ENCODE assay signal across 11 cellular contexts in genomic region chr19:1189419-1189818, GRCh38. TPM values are rescaled to one million over a fixed set of nuclear protein-coding genes. Genes with fewer than 3 reads are reported as not detected.
DNase-seq lines count a peak whose midpoint lies in the region; ATAC-seq and TF ChIP-seq lines count a peak whose summit lies in the region.
"Had no signal": no experiment of that assay in that cellular context is flagged by ENCODE, and none has a peak within 500 bp of the region (broad histone marks: within the 10 kb centered on the region; RNA-seq: fewer than 3 reads in every experiment).

No MANE protein-coding gene starts in this region.

- H3K27ac Mint-ChIP-seq in WTC11: 0 out of 2 replicates have a peak overlapping the region, but pooled peaks have one; percentile 23

- H3K9me3 Mint-ChIP-seq in WTC11: no peaks in the 10 kb centered on the region

- POLR2A ChIA-PET in WTC11 (lab: Charles Lee): no interaction called here

- DNase-seq in GM12865 (ENCODE audit: low read depth) (peak; percentile 55), WTC11 (ENCODE audit: low spot score) (no peak), astrocyte of the hippocampus (ENCODE audit: low read depth, low spot score) (peak; percentile 61), renal cortical epithelial cell (ENCODE audit: low read depth) (peak; percentile 89), DMS79 (lab: John Stamatoyannopoulos, UW) (no peak), retina (no peak)
- DNase-seq: heart right ventricle, NCI-H1694, occipital lobe had no signal

- H3K4me3 Mint-ChIP-seq in WTC11: no peak overlapping the region

- no peaks in the 10 kb centered on the region for H3K36me3 Mint-ChIP-seq in WTC11

- TF ChIP-seq CTCF in GM12865 (IDR thresholded peaks at IDR 0.05; ENCODE audit: insufficient read depth, low read depth, low read length, missing control alignments): no peak
- no peak for TF ChIP-seq CTCF in WTC11 (IDR thresholded peaks at IDR 0.05)

- H3K27me3 Mint-ChIP-seq in WTC11 (ENCODE audit: low read depth): no peaks in the 10 kb centered on the region; the same call in 1 of the 2 replicates

- CTCF ChIA-PET in WTC11 (lab: Charles Lee): interaction anchor here (1.0 to 6.7 kb wide), 2 partner anchors 77 kb away, joined by 3 to 69 read pairs; no protein-coding TSS in a partner anchor

- H3K4me3 ChIP-seq in GM12865 (ENCODE audit: low read depth, low read length): no peak overlapping the region
- H3K4me3 ChIP-seq: heart right ventricle had no signal

- H3K4me1 Mint-ChIP-seq in WTC11: peaks cover 4% of the 10 kb centered on the region; the same call in 1 of the 2 replicates

- ATAC-seq in WTC11: no peak
- no peak for ATAC-seq in HG03469 (IDR thresholded peaks at IDR 0.05; ENCODE audit: unreplicated experiment)
- ATAC-seq in GM21528 (IDR thresholded peaks at IDR 0.05; ENCODE audit: low FRiP score, unreplicated experiment): no peak
- ATAC-seq: heart right ventricle had no signal

TF ChIP-seq in WTC11, 78 proteins besides CTCF, POLR2A, EP300 and RAD21:
- no peak for TF ChIP-seq FOXP1 (CRISPR knock-in tag; IDR thresholded peaks at IDR 0.05; ENCODE audit: borderline replicate concordance)
- TF ChIP-seq USF1 (CRISPR knock-in tag; IDR thresholded peaks at IDR 0.05): no peak
- TF ChIP-seq FOXK1 (CRISPR knock-in tag; IDR thresholded peaks at IDR 0.05): no peak
- no peak for TF ChIP-seq ZNF532 (CRISPR knock-in tag; IDR thresholded peaks at IDR 0.05; ENCODE audit: borderline replicate concordance)
- TF ChIP-seq TEAD4 (CRISPR knock-in tag; IDR thresholded peaks at IDR 0.05): no peak
- no peak for TF ChIP-seq JAZF1 (CRISPR knock-in tag; IDR thresholded peaks at IDR 0.05)

RNA-seq across cellular contexts. Expression of gene SBNO2, which starts 15.4 kb away (rescaled TPM):
- 40.7 to 57.3 TPM (median 48.0 TPM) in 3 replicates for total RNA-seq in WTC11 (2021)
- 40.5 and 113 TPM in 2 replicates for total RNA-seq in renal cortical epithelial cell

RNA-seq across cellular contexts. Expression of gene STK11, which starts 16.2 kb away (rescaled TPM):
- total RNA-seq in WTC11 (2021) (106 to 112 TPM (median 106 TPM) in 3 replicates), renal cortical epithelial cell (113 and 140 TPM in 2 replicates)

RNA-seq across cellular contexts. Expression of gene CBARP, which starts 48.4 kb away (rescaled TPM):
- total RNA-seq in WTC11 (2021) (21.9 to 23.6 TPM (median 23.4 TPM) in 3 replicates), renal cortical epithelial cell (0.87 and 4.3 TPM in 2 replicates)

RNA-seq across cellular contexts. Expression of gene ATP5F1D, which starts 52.1 kb away (rescaled TPM):
- total RNA-seq in WTC11 (2021): 262 to 277 TPM (median 270 TPM) in 3 replicates
- total RNA-seq in renal cortical epithelial cell: 29.0 and 29.2 TPM in 2 replicates

RNA-seq across cellular contexts. Expression of gene MIDN, which starts 59.0 kb away (rescaled TPM):
- 189 to 190 TPM (median 189 TPM) in 3 replicates for total RNA-seq in WTC11 (2021)
- 12.2 and 44.9 TPM in 2 replicates for total RNA-seq in renal cortical epithelial cell

Comparison
In these comparisons a context has a peak if more than half of its experiments do, and no peak if none do; other contexts are left out.
1. DNase-seq: peak in GM12865 (single experiment), astrocyte of the hippocampus (single experiment) and renal cortical epithelial cell (single experiment); none in WTC11 (single experiment), DMS79 (single experiment) and retina (single experiment).